9 cellular contexts compared by ENCODE assay signal in the genomic region with DNA sequence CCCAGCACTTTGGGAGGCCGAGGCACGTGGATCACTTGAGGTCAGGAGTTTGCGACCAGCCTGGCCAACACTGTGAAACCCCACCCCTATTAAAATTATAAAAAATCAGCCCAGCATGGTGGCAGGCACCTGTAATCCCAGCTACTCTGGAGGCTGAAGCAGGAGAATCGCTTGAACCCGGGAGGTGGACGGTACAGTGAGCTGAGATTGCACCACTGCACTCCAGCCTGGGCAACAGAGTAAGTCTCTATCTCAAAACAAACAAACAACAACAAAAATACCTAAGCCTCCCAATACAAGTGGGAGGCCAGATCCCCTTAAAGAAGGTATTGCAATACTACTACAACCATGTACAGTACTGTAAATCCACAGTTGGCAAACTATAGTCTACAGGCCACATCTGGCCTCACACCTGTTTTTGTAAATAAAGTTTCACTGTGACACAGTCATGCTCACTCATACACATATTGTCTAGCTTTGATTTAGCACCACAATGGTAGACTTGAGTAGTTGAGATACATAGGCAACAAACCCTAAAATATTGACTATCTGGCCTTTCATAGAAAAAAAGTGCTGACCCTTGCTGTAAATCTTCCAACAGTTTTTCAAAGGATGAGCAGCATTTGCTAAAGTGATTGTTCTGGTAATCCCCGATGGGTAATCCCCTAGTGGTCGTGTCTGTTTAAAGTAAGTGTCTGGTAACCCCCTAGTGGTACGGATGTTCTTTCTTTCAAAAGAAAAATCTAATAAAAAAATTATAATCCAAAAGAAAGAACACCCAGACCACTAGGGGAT.
A peak's percentile ranks its signal among the peaks of the same experiment; 100 is the strongest.
DNase-seq lines count a peak whose midpoint lies in the region; ATAC-seq, FAIRE-seq and TF ChIP-seq lines count a peak whose summit lies in the region.
"Had no signal": no experiment of that assay in that cellular context is flagged by ENCODE, and none has a peak within 500 bp of the region (broad histone marks: within the 10 kb centered on the region; RNA-seq: fewer than 3 reads in every experiment).

No MANE protein-coding gene starts in this region.

- no peaks in the 10 kb centered on the region for H3K4me1 ChIP-seq in right atrium auricular region

- DNase-seq in GM12891 (ENCODE audit: insufficient read length, low spot score), result no peak
- no peak for DNase-seq in choroid plexus epithelial cell (ENCODE audit: low read depth)
- DNase-seq in right atrium auricular region (ENCODE audit: low spot score), result no peak
- no peak for DNase-seq in mucosa of gallbladder (ENCODE audit: low spot score)
- no peak for DNase-seq in activated CD4-positive, alpha-beta T cell treated with anti-CD3 and anti-CD28 coated beads, Interleukin-2, amount 50 U/mL, for 48 hours
- DNase-seq in H54 (ENCODE audit: insufficient read length, low spot score), result no peak
- DNase-seq: activated naive CD4-positive, alpha-beta T cell treated with Interleukin-2 at 50 U/mL for 16 hours had no signal

- TF ChIP-seq POLR2A in GM12891 (IDR thresholded peaks at IDR 0.05; ENCODE audit: low read depth, low read length) (no peak), H54 (IDR thresholded peaks at IDR 0.05; ENCODE audit: low read depth, low read length) (no peak)

- ATAC-seq in GM19467 (IDR thresholded peaks at IDR 0.05; ENCODE audit: unreplicated experiment) (peak; percentile 58), HG03097 (IDR thresholded peaks at IDR 0.05; ENCODE audit: low FRiP score, unreplicated experiment) (peak; percentile 53)

- no peak overlapping the region for H3K27ac ChIP-seq in right atrium auricular region

- FAIRE-seq in GM12891 (lab: Jason Lieb, UNC) (peak; percentile 63), H54 (lab: Jason Lieb, UNC) (no peak)

- no peaks in the 10 kb centered on the region for H3K9me3 ChIP-seq in right atrium auricular region

- no peak overlapping the region for H3K4me3 ChIP-seq in choroid plexus epithelial cell (ENCODE audit: low read depth, low read length)
- no peak overlapping the region for H3K4me3 ChIP-seq in right atrium auricular region

- H3K36me3 ChIP-seq in right atrium auricular region, result no peaks in the 10 kb centered on the region

- TF ChIP-seq CTCF in choroid plexus epithelial cell (conservative IDR thresholded peaks at IDR 0.05; ENCODE audit: low read depth, low read length), result peak; percentile 2
- no peak for TF ChIP-seq CTCF in right atrium auricular region (IDR thresholded peaks at IDR 0.05)

- H3K27me3 ChIP-seq in right atrium auricular region, result no peaks in the 10 kb centered on the region

TF ChIP-seq in GM12891, 5 proteins besides CTCF, POLR2A, EP300 and RAD21:
- no peak for TF ChIP-seq POU2F2 (IDR thresholded peaks at IDR 0.05; ENCODE audit: low read depth, low read length)
- no peak for TF ChIP-seq TAF1 (IDR thresholded peaks at IDR 0.05; ENCODE audit: low read depth, low read length)
- TF ChIP-seq PAX5 (IDR thresholded peaks at IDR 0.05; ENCODE audit: insufficient read depth, low read length, severe bottlenecking), result no peak
- TF ChIP-seq POLR2AphosphoS5 (IDR thresholded peaks at IDR 0.05; ENCODE audit: low read depth, low read length), result no peak
- no peak for TF ChIP-seq SPI1 (IDR thresholded peaks at IDR 0.05; ENCODE audit: low read depth, low read length)
